8 cellular contexts compared by ENCODE assay signal in genomic region chr21:5154641-5154982, GRCh38.
DNase-seq lines count a peak whose midpoint lies in the region; ATAC-seq and TF ChIP-seq lines count a peak whose summit lies in the region.
"Not testable (repeated sequence)": the region's sequence is repeated elsewhere in the genome, so short reads cannot be mapped to it uniquely, and the experiment has no call there.

No MANE protein-coding gene starts in this region.

- not testable (repeated sequence) for H3K36me3 ChIP-seq in OCI-LY3 (replicated peaks; ENCODE audit: low read depth, low read length); ectodermal cell (ENCODE audit: control insufficient read depth, insufficient read depth, low read length); uterus

- H3K79me2 ChIP-seq in OCI-LY3 (ENCODE audit: low read length), result not testable (repeated sequence)

- H3K4me1 ChIP-seq in OCI-LY3 (ENCODE audit: low read length); ectodermal cell (ENCODE audit: control insufficient read depth, insufficient read depth, low read length); uterus: not testable (repeated sequence)

- H3K4me2 ChIP-seq in OCI-LY3 (ENCODE audit: low read length), result not testable (repeated sequence)

- not testable (repeated sequence) for TF ChIP-seq CTCF in OCI-LY3 (IDR thresholded peaks at IDR 0.05; ENCODE audit: low read depth, low read length); lower leg skin (IDR thresholded peaks at IDR 0.05); uterus (IDR thresholded peaks at IDR 0.05)

- H3K27me3 ChIP-seq in OCI-LY3 (ENCODE audit: low read depth, low read length); ectodermal cell (ENCODE audit: control insufficient read depth, insufficient read depth, low read length, poor library complexity, severe bottlenecking); uterus: not testable (repeated sequence)

- TF ChIP-seq POLR2A in lower leg skin (IDR thresholded peaks at IDR 0.05); uterus (IDR thresholded peaks at IDR 0.05): not testable (repeated sequence)

- not testable (repeated sequence) for H3K27ac ChIP-seq in OCI-LY3 (ENCODE audit: low read length); ectodermal cell (ENCODE audit: insufficient read depth, low read depth, low read length, poor library complexity, severe bottlenecking); uterus

- DNase-seq in activated T-cell treated with anti-CD3 and anti-CD28 coated beads for 24 hours (ENCODE audit: low read depth) (peak; percentile 84), lower leg skin (ENCODE audit: low spot score in 2 of 2) (peak; percentile 68 to 96), uterus (peak; percentile 81 to 94)
- DNase-seq in stimulated activated CD4-positive, alpha-beta T cell treated with anti-CD3 and anti-CD28 coated beads, Interleukin-12 subunit alpha, Interleukin-12 subunit beta, amount 100 ng/mL, for 4 hours, result peak; percentile 78

- not testable (repeated sequence) for H3K9me3 ChIP-seq in OCI-LY3 (ENCODE audit: insufficient read depth, low read length); ectodermal cell (ENCODE audit: control insufficient read depth, low read length); uterus

- H4K20me1 ChIP-seq in OCI-LY3 (ENCODE audit: insufficient read depth, low read length), result not testable (repeated sequence)

- H3K4me3 ChIP-seq in OCI-LY3 (ENCODE audit: low read length) (peak overlapping the region; percentile 56; the same call in 1 of the 2 replicates), ectodermal cell (ENCODE audit: insufficient read depth, low read depth, low read length) (peak overlapping the region; percentile 22), uterus (peak overlapping the region in 1 of 2 donors; percentile 48)
- not testable (repeated sequence) for H3K4me3 ChIP-seq in lower leg skin (ENCODE audit: low read depth, poor library complexity, severe bottlenecking)

- H3K9ac ChIP-seq in OCI-LY3 (ENCODE audit: low read length), result not testable (repeated sequence)

- intact Hi-C loops in lower leg skin (cut with DNase I; ENCODE audit: low total_unique reads); uterus (cut with DNase I; ENCODE audit: low total_unique reads): not testable (repeated sequence)

- ATAC-seq in GM19023 (IDR thresholded peaks at IDR 0.05; ENCODE audit: unreplicated experiment) (peak; percentile 85), HG02938 (IDR thresholded peaks at IDR 0.05; ENCODE audit: unreplicated experiment) (peak; percentile 93)

- 0% methylated on average over 26 to 28 of the region's 50 CpGs for WGBS in ectodermal cell, 2 experiments
- no CpG with 5 or more reads among the region's 50 CpGs for WGBS in lower leg skin, 2 donors

- not testable (repeated sequence) for H2AFZ ChIP-seq in OCI-LY3 (ENCODE audit: low read depth, low read length)
